1 cellular context compared by ENCODE assay signal in genomic region chr17:78785663-78786057, GRCh38.
TF ChIP-seq lines count a peak whose summit lies in the region.

No MANE protein-coding gene starts in this region.

TF ChIP-seq in H1, 55 proteins besides CTCF, POLR2A, EP300 and RAD21:
- TF ChIP-seq SAP30 (IDR thresholded peaks at IDR 0.05; ENCODE audit: insufficient read depth, insufficient replicate concordance, low read length) (no peak), GTF2F1 (IDR thresholded peaks at IDR 0.05; ENCODE audit: borderline replicate concordance, low read depth, low read length) (no peak), CEBPB (IDR thresholded peaks at IDR 0.05; ENCODE audit: low read depth, low read length) (peak; percentile 43; the same call in 1 of the 2 replicates), KDM1A (IDR thresholded peaks at IDR 0.05; ENCODE audit: borderline replicate concordance, low read length) (no peak), HDAC6 (IDR thresholded peaks at IDR 0.05; ENCODE audit: low read depth, low read length) (no peak)
